Comparison of ENCODE assay signal across 17 cellular contexts in the genomic region with DNA sequence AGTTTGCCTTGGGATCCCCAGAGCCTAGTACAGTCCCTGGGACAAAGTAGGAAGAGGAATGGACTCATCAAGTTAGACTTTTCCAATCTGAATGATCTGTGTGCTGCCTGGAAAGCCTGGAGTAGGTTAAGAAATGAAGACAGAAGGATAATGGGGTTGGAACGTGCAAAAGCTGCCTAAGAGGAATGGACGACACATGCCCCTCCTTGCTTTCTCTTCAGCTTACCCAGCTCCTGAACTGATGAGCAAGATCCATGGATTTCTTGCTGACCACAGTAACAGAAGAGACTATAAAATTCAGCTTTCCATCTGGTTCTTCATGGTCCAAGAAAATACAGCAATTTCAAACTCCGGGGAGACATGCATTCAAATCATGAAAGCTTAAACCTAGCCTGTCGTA. TPM values are rescaled to one million over a fixed set of nuclear protein-coding genes. Genes with fewer than 3 reads are reported as not detected.
DNase-seq lines count a peak whose midpoint lies in the region; ATAC-seq and TF ChIP-seq lines count a peak whose summit lies in the region.
"Had no signal": no experiment of that assay in that cellular context is flagged by ENCODE, and none has a peak within 500 bp of the region (broad histone marks: within the 10 kb centered on the region; RNA-seq: fewer than 3 reads in every experiment).

No MANE protein-coding gene starts in this region.

- no peaks in the 10 kb centered on the region for H3K9me3 ChIP-seq in trophoblast cell (ENCODE audit: insufficient read depth, low read depth, low read length)
- H3K9me3 ChIP-seq in suprapubic skin, result no peaks in the 10 kb centered on the region

- H3K18ac ChIP-seq in trophoblast cell (ENCODE audit: low read length), result peak overlapping the region; percentile 25

- H3K27me3 ChIP-seq in trophoblast cell (ENCODE audit: insufficient read depth, low read length) (no peaks in the 10 kb centered on the region), suprapubic skin (no peaks in the 10 kb centered on the region)

- no CpG with 5 or more reads among the region's 4 CpGs for WGBS in trophoblast cell (ENCODE audit: extremely low coverage, insufficient coverage, insufficient read length)
- WGBS in suprapubic skin, result 71% methylated on average over 4 of the region's 4 CpGs

- H3K79me1 ChIP-seq in trophoblast cell (ENCODE audit: low read length), result peaks cover 62% of the 10 kb centered on the region

- H4K8ac ChIP-seq in trophoblast cell (ENCODE audit: low read depth, low read length), result peak overlapping the region; percentile 49

- H2AFZ ChIP-seq in trophoblast cell (ENCODE audit: insufficient read depth, low read length, poor library complexity), result peak overlapping the region; percentile 33

- H3K4me1 ChIP-seq in trophoblast cell (ENCODE audit: control insufficient read depth in 1 of 2, insufficient read depth in 2 of 2, low read length in 2 of 2) (peaks cover 36 to 48% of the 10 kb centered on the region in 2 experiments), suprapubic skin (peaks cover 62% of the 10 kb centered on the region)

- H3K36me3 Mint-ChIP-seq in chondrocyte (ENCODE audit: low read depth) (peaks cover 11% of the 10 kb centered on the region), osteocyte (ENCODE audit: unreplicated experiment) (no peaks in the 10 kb centered on the region)

- H3K4me1 Mint-ChIP-seq in chondrocyte (ENCODE audit: low read depth) (peaks cover 75% of the 10 kb centered on the region), osteocyte (ENCODE audit: unreplicated experiment) (peaks cover 23% of the 10 kb centered on the region)

- H3K27ac Mint-ChIP-seq in chondrocyte (ENCODE audit: unreplicated experiment) (peak overlapping the region; percentile 56), osteocyte (ENCODE audit: unreplicated experiment) (no peak overlapping the region)

- peak overlapping the region; percentile 97 for H4K91ac ChIP-seq in trophoblast cell (ENCODE audit: low read depth, low read length)

- TF ChIP-seq CTCF in chondrocyte (IDR thresholded peaks at IDR 0.05) (no peak), suprapubic skin (IDR thresholded peaks at IDR 0.05) (no peak), osteocyte (IDR thresholded peaks at IDR 0.05) (no peak)

- H3K4me3 Mint-ChIP-seq in chondrocyte (ENCODE audit: unreplicated experiment), result no peak overlapping the region
- H3K4me3 Mint-ChIP-seq in osteocyte (ENCODE audit: unreplicated experiment), result no peak overlapping the region

- no peak for ATAC-seq in HG03108 (IDR thresholded peaks at IDR 0.05; ENCODE audit: unreplicated experiment)

- H3K9me3 Mint-ChIP-seq in chondrocyte (ENCODE audit: low read depth) (no peaks in the 10 kb centered on the region), osteocyte (ENCODE audit: unreplicated experiment) (no peaks in the 10 kb centered on the region)

- peak overlapping the region; percentile 80 for H2AK5ac ChIP-seq in trophoblast cell (ENCODE audit: low read length)

- peak overlapping the region; percentile 100 for H2BK5ac ChIP-seq in trophoblast cell (ENCODE audit: low read depth, low read length, poor library complexity)

- peak overlapping the region; percentile 0 for H4K12ac ChIP-seq in trophoblast cell (ENCODE audit: low read depth, low read length)

- H3K4me2 ChIP-seq in trophoblast cell (ENCODE audit: low read length), result no peak overlapping the region

- H3K23ac ChIP-seq in trophoblast cell (ENCODE audit: low read length), result no peak overlapping the region

- peak overlapping the region; percentile 71 for H3K4ac ChIP-seq in trophoblast cell (ENCODE audit: low read depth, low read length)

- H3K27ac ChIP-seq in trophoblast cell (ENCODE audit: low read depth, low read length) (peak overlapping the region; percentile 97), suprapubic skin (peak overlapping the region; percentile 39)
- H3K27ac ChIP-seq: C4-2B had no signal

- no peak for TF ChIP-seq POLR2A in suprapubic skin (IDR thresholded peaks at IDR 0.05)

- peak overlapping the region; percentile 99 for H2BK120ac ChIP-seq in trophoblast cell (ENCODE audit: insufficient read depth, low read length, poor library complexity)

- peak overlapping the region; percentile 85 for H3K14ac ChIP-seq in trophoblast cell (ENCODE audit: low read length)

- TF ChIP-seq EP300 in suprapubic skin (IDR thresholded peaks at IDR 0.05), result no peak

- H2BK12ac ChIP-seq in trophoblast cell (ENCODE audit: low read length), result peak overlapping the region; percentile 95

- H3K9ac ChIP-seq in trophoblast cell (ENCODE audit: low read length), result no peak overlapping the region

- no peaks in the 10 kb centered on the region for H3K27me3 Mint-ChIP-seq in chondrocyte (ENCODE audit: low read depth)
- H3K27me3 Mint-ChIP-seq in osteocyte (ENCODE audit: unreplicated experiment), result no peaks in the 10 kb centered on the region

- peaks cover 12% of the 10 kb centered on the region for H3K79me2 ChIP-seq in trophoblast cell (ENCODE audit: control insufficient read depth, insufficient read depth, low read length, poor library complexity)

- H3K4me3 ChIP-seq in trophoblast cell (ENCODE audit: low read depth, low read length), result no peak overlapping the region
- H3K4me3 ChIP-seq in suprapubic skin, result no peak overlapping the region

- peaks cover 16 to 21% of the 10 kb centered on the region in 2 experiments for H3K36me3 ChIP-seq in trophoblast cell (ENCODE audit: control insufficient read depth in 1 of 2, insufficient read depth in 2 of 2, low read length in 2 of 2)
- peaks cover 6% of the 10 kb centered on the region for H3K36me3 ChIP-seq in suprapubic skin

- peak; percentile 46 for DNase-seq in GM04503 (ENCODE audit: low read depth)
- DNase-seq in chondrocyte (ENCODE audit: low spot score), result no peak
- peak; percentile 32 to 56 for DNase-seq in trophoblast cell
- no peak for DNase-seq in suprapubic skin (ENCODE audit: low spot score in 2 of 2)
- no peak for DNase-seq in osteocyte (ENCODE audit: extremely low spot score, unreplicated experiment)
- DNase-seq in DMS114 treated with DMSO at 0.1 percent for 48 hours (lab: John Stamatoyannopoulos, UW; ENCODE audit: unreplicated experiment), result no peak
- DNase-seq in RPMI8226, result no peak
- DNase-seq: DMS79, NCI-H1092 treated with DMSO at 0.1 percent for 48 hours, NCI-H146, NCI-H2029 treated with DMSO at 0.1 percent for 48 hours, NCI-H2171 treated with DMSO at 0.1 percent for 48 hours, SHP77 treated with DMSO at 0.1 percent for 48 hours had no signal

RNA-seq across cellular contexts. Expression of a gene that starts 5.5 kb away (rescaled TPM):
- total RNA-seq in chondrocyte (48.6 to 53.0 TPM (median 52.0 TPM) in 3 replicates), suprapubic skin (100 to 1,000 TPM in 3 of 4 donors, 10 to 100 TPM in 1; 97.9 to 117 (median 103) TPM), osteocyte (53.4 and 57.0 TPM in 2 replicates)
- 66.7 and 70.3 TPM in 2 replicates for polyA plus RNA-seq in trophoblast cell (2013)

RNA-seq across cellular contexts. Expression of a gene that starts 32.7 kb away (rescaled TPM):
- total RNA-seq in chondrocyte (0.21 to 0.45 TPM in 2 of 3 replicates, not detected in the other), suprapubic skin (not detected), osteocyte (0.50 and 0.73 TPM in 2 replicates)
- 1.4 and 1.5 TPM in 2 replicates for polyA plus RNA-seq in trophoblast cell (2013)
- total RNA-seq: H4, NCI-H460 had no signal

RNA-seq across cellular contexts. Expression of a gene that starts 53.7 kb away (rescaled TPM):
- total RNA-seq in chondrocyte (230 to 272 TPM (median 262 TPM) in 3 replicates), suprapubic skin (100 to 1,000 TPM in 2 of 4 donors, 10 to 100 TPM in 2; 41.6 to 188 (median 93.1) TPM), osteocyte (89.2 and 90.7 TPM in 2 replicates)
- polyA plus RNA-seq in trophoblast cell (2013), result 43.1 and 44.2 TPM in 2 replicates

Comparison
In these comparisons a context has a peak if more than half of its experiments do, and no peak if none do; other contexts are left out.
1. DNase-seq: peak in GM04503 (single experiment) and trophoblast cell (2 of 2); none in chondrocyte (single experiment), suprapubic skin (0 of 2), osteocyte (single experiment), DMS114 treated with DMSO at 0.1 percent for 48 hours (single experiment) and RPMI8226 (single experiment).